In the genomic region with DNA sequence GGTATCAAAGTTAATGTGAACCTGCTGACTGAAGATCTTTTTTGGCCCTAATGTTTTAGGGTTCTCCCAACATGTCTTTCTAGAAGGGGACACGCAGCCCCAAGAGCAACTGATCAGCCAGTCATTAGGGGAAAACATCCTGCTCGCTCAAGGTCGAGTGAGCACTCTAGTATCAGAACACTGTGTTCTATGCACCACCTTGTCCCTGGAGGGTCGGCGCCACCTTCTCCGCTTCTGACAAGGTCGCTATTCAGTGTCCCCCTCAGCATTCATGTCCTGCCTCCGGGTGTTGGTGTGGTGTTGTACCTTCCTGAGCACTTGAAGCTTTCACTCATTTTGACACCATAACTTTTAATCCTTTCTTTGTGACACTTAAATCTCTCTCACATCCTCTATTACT, we compare ENCODE assay signal across 1 cellular context.
TF ChIP-seq lines count a peak whose summit lies in the region.

No MANE protein-coding gene starts in this region.

TF ChIP-seq in IMR-90, 13 proteins besides CTCF, POLR2A, EP300 and RAD21 (continued from another document):
- no peak for TF ChIP-seq RFX5 (IDR thresholded peaks at IDR 0.05; ENCODE audit: low read depth, low read length)
- TF ChIP-seq, protein P1, sequence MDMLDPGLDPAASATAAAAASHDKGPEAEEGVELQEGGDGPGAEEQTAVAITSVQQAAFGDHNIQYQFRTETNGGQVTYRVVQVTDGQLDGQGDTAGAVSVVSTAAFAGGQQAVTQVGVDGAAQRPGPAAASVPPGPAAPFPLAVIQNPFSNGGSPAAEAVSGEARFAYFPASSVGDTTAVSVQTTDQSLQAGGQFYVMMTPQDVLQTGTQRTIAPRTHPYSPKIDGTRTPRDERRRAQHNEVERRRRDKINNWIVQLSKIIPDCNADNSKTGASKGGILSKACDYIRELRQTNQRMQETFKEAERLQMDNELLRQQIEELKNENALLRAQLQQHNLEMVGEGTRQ (IDR thresholded peaks at IDR 0.05; ENCODE audit: low read depth, low read length): no peak
- TF ChIP-seq MAFK (IDR thresholded peaks at IDR 0.05; ENCODE audit: low read depth, low read length): no peak
- TF ChIP-seq FOS (IDR thresholded peaks at IDR 0.05; ENCODE audit: low read depth, low read length): no peak
- TF ChIP-seq MAZ (IDR thresholded peaks at IDR 0.05; ENCODE audit: borderline replicate concordance, low read depth, low read length): no peak
- TF ChIP-seq CHD1 (IDR thresholded peaks at IDR 0.05; ENCODE audit: low read depth, low read length): no peak
